In genomic region chr7:102004831-102005230, GRCh38 we compare ENCODE assay signal across 28 cellular contexts.
"Had no signal": no experiment of that assay in that cellular context is flagged by ENCODE, and none has a peak within 500 bp of the region (broad histone marks: within the 10 kb centered on the region; RNA-seq: fewer than 3 reads in every experiment).

No MANE protein-coding gene starts in this region.

- H3K4me1 Mint-ChIP-seq: activated B cell treated with CpG ODN at 0.5 μM for 24 hours; activated CD4-positive, alpha-beta T cell treated with anti-CD3 and anti-CD28 coated beads for 36 hours had no signal

- H3K36me3 ChIP-seq: cardiac muscle cell, right lobe of liver, suprapubic skin, transverse colon had no signal

- H3K9me3 ChIP-seq: body of pancreas, left ventricle myocardium inferior, right lobe of liver, stomach, suprapubic skin, transverse colon had no signal

- DNase-seq: activated B cell treated with CpG ODN at 0.5 μM for 24 hours; activated CD4-positive, alpha-beta T cell treated with anti-CD3 and anti-CD28 coated beads for 36 hours; activated CD4-positive, alpha-beta T cell treated with anti-CD3 and anti-CD28 coated beads, Interleukin-2, amount 50 U/mL, for 4 hours; activated CD8-positive, alpha-beta memory T cell treated with anti-CD3 and anti-CD28 coated beads for 24 hours; activated CD8-positive, alpha-beta memory T cell treated with anti-CD3 and anti-CD28 coated beads, Interleukin-2, amount 50 U/mL, for 4 hours; activated effector memory CD4-positive, alpha-beta T cell treated with Interleukin-2 at 50 U/mL for 16 hours; activated naive CD4-positive, alpha-beta T cell treated with anti-CD3 and anti-CD28 coated beads for 36 hours; activated naive CD8-positive, alpha-beta T cell treated with anti-CD3 and anti-CD28 coated beads, Interleukin-2, amount 10 ng/mL, durations not matched to agents 7 days and 5 days; activated T-cell treated with anti-CD3 and anti-CD28 coated beads, Interleukin-2, amount 50 U/mL, for 48 hours; amygdala; body of pancreas; effector CD4-positive, alpha-beta T cell; erythroblast; foreskin keratinocyte; immature natural killer cell; left ventricle myocardium inferior; occipital lobe; posterior cingulate gyrus; right lobe of liver; small intestine; stimulated activated CD4-positive, alpha-beta T cell treated with anti-CD3 and anti-CD28 coated beads, Interleukin-2, amount 100 ng/mL, for 24 hours; stomach; T-helper 1 cell; transverse colon had no signal

- H3K27ac ChIP-seq: body of pancreas, cardiac muscle cell, foreskin keratinocyte, left ventricle myocardium inferior, right lobe of liver, stomach, suprapubic skin, transverse colon had no signal

- H3K9me3 Mint-ChIP-seq: activated B cell treated with CpG ODN at 0.5 μM for 24 hours; activated naive CD4-positive, alpha-beta T cell treated with anti-CD3 and anti-CD28 coated beads for 36 hours; activated naive CD8-positive, alpha-beta T cell treated with anti-CD3 and anti-CD28 coated beads, Interleukin-2, amount 10 ng/mL, durations not matched to agents 7 days and 5 days; immature natural killer cell; memory B cell; stimulated activated memory B cell treated with anti-CD40 and anti-IgM and Interleukin-4, amounts not matched to agents 10 μg/mL and 1 μg/mL and 100 μg/mL, for 72 hours had no signal

- H3K27me3 Mint-ChIP-seq: activated B cell treated with CpG ODN at 0.5 μM for 24 hours; activated CD4-positive, alpha-beta T cell treated with anti-CD3 and anti-CD28 coated beads for 36 hours; activated naive CD8-positive, alpha-beta T cell treated with anti-CD3 and anti-CD28 coated beads, Interleukin-2, amount 10 ng/mL, durations not matched to agents 7 days and 5 days; memory B cell; stimulated activated memory B cell treated with anti-CD40 and anti-IgM and Interleukin-4, amounts not matched to agents 10 μg/mL and 1 μg/mL and 100 μg/mL, for 72 hours had no signal

- ATAC-seq: activated CD4-positive, alpha-beta T cell treated with anti-CD3 and anti-CD28 coated beads for 36 hours; body of pancreas; foreskin keratinocyte; right lobe of liver; stimulated activated memory B cell treated with anti-CD40 and anti-IgM and Interleukin-4, amounts not matched to agents 10 μg/mL and 1 μg/mL and 100 μg/mL, for 72 hours had no signal

- H3K4me3 ChIP-seq: body of pancreas, cardiac muscle cell, left ventricle myocardium inferior, right lobe of liver, stomach, suprapubic skin, transverse colon had no signal

- H3K27me3 ChIP-seq: body of pancreas, cardiac muscle cell, foreskin keratinocyte, right lobe of liver, stomach, suprapubic skin, transverse colon had no signal

- H3K4me1 ChIP-seq: right lobe of liver had no signal

- H3K4me3 Mint-ChIP-seq: activated B cell treated with CpG ODN at 0.5 μM for 24 hours; activated CD4-positive, alpha-beta T cell treated with anti-CD3 and anti-CD28 coated beads for 36 hours; activated naive CD4-positive, alpha-beta T cell treated with anti-CD3 and anti-CD28 coated beads for 36 hours; activated naive CD8-positive, alpha-beta T cell treated with anti-CD3 and anti-CD28 coated beads, Interleukin-2, amount 10 ng/mL, durations not matched to agents 7 days and 5 days; immature natural killer cell; memory B cell; stimulated activated memory B cell treated with anti-CD40 and anti-IgM and Interleukin-4, amounts not matched to agents 10 μg/mL and 1 μg/mL and 100 μg/mL, for 72 hours had no signal

- H3K36me3 Mint-ChIP-seq: activated naive CD8-positive, alpha-beta T cell treated with anti-CD3 and anti-CD28 coated beads, Interleukin-2, amount 10 ng/mL, durations not matched to agents 7 days and 5 days; immature natural killer cell had no signal

- H3K27ac Mint-ChIP-seq: activated B cell treated with CpG ODN at 0.5 μM for 24 hours; activated CD4-positive, alpha-beta T cell treated with anti-CD3 and anti-CD28 coated beads for 36 hours; activated naive CD4-positive, alpha-beta T cell treated with anti-CD3 and anti-CD28 coated beads for 36 hours; activated naive CD8-positive, alpha-beta T cell treated with anti-CD3 and anti-CD28 coated beads, Interleukin-2, amount 10 ng/mL, durations not matched to agents 7 days and 5 days; memory B cell; stimulated activated memory B cell treated with anti-CD40 and anti-IgM and Interleukin-4, amounts not matched to agents 10 μg/mL and 1 μg/mL and 100 μg/mL, for 72 hours had no signal
